Comparison of ENCODE assay signal across 13 cellular contexts in genomic region chr2:47888581-47889280, GRCh38. TPM values are rescaled to one million over a fixed set of nuclear protein-coding genes. Genes with fewer than 3 reads are reported as not detected.
DNase-seq lines count a peak whose midpoint lies in the region; ATAC-seq and TF ChIP-seq lines count a peak whose summit lies in the region.
"Had no signal": no experiment of that assay in that cellular context is flagged by ENCODE, and none has a peak within 500 bp of the region (broad histone marks: within the 10 kb centered on the region; RNA-seq: fewer than 3 reads in every experiment).

No MANE protein-coding gene starts in this region.

- no peaks in the 10 kb centered on the region for H3K27me3 ChIP-seq in SU-DHL-6 (ENCODE audit: low read length)
- no peaks in the 10 kb centered on the region for H3K27me3 ChIP-seq in dorsolateral prefrontal cortex
- H3K27me3 ChIP-seq: BE2C, breast epithelium had no signal

- H3K4me3 Mint-ChIP-seq in activated naive CD4-positive, alpha-beta T cell treated with anti-CD3 and anti-CD28 coated beads, Interleukin-2, amount 50 U/mL, for 24 hours = peak overlapping the region; percentile 47
- H3K4me3 Mint-ChIP-seq in effector memory CD8-positive, alpha-beta T cell = peak overlapping the region; percentile 26 to 47
- peak overlapping the region; percentile 21 to 42 for H3K4me3 Mint-ChIP-seq in stimulated activated naive CD8-positive, alpha-beta T cell treated with anti-CD3 and anti-CD28 coated beads, Interleukin-15, amount 100 ng/mL, for 72 hours

- peaks cover 15% of the 10 kb centered on the region; the same call in 1 of the 2 replicates for H4K20me1 ChIP-seq in SU-DHL-6 (ENCODE audit: low read depth, low read length)

- peaks cover 6% of the 10 kb centered on the region; the same call in 1 of the 2 replicates for H3K36me3 ChIP-seq in SU-DHL-6 (ENCODE audit: low read length)
- H3K36me3 ChIP-seq: BE2C, breast epithelium had no signal

- H3K27ac Mint-ChIP-seq in activated naive CD4-positive, alpha-beta T cell treated with anti-CD3 and anti-CD28 coated beads, Interleukin-2, amount 50 U/mL, for 24 hours = peak overlapping the region; percentile 85
- H3K27ac Mint-ChIP-seq in effector memory CD8-positive, alpha-beta T cell = peak overlapping the region; percentile 90 to 96
- peak overlapping the region in 1 of 2 donors; percentile 81 for H3K27ac Mint-ChIP-seq in stimulated activated naive CD8-positive, alpha-beta T cell treated with anti-CD3 and anti-CD28 coated beads, Interleukin-15, amount 100 ng/mL, for 72 hours

- no peaks in the 10 kb centered on the region for H3K9me3 Mint-ChIP-seq in activated naive CD4-positive, alpha-beta T cell treated with anti-CD3 and anti-CD28 coated beads, Interleukin-2, amount 50 U/mL, for 24 hours
- no peaks in the 10 kb centered on the region for H3K9me3 Mint-ChIP-seq in effector memory CD8-positive, alpha-beta T cell
- H3K9me3 Mint-ChIP-seq in stimulated activated naive CD8-positive, alpha-beta T cell treated with anti-CD3 and anti-CD28 coated beads, Interleukin-15, amount 100 ng/mL, for 72 hours = no peaks in the 10 kb centered on the region

- peak; percentile 99 for ATAC-seq in effector memory CD8-positive, alpha-beta T cell (replicated peaks)
- ATAC-seq in stimulated activated naive CD8-positive, alpha-beta T cell treated with anti-CD3 and anti-CD28 coated beads, Interleukin-15, amount 100 ng/mL, for 72 hours = peak; percentile 85
- ATAC-seq: SK-N-SH treated with all-trans-retinoic acid at 6 μM for 48 hours had no signal

- H3K36me3 Mint-ChIP-seq in activated naive CD4-positive, alpha-beta T cell treated with anti-CD3 and anti-CD28 coated beads, Interleukin-2, amount 50 U/mL, for 24 hours = peaks cover 16% of the 10 kb centered on the region
- peaks cover 33% of the 10 kb centered on the region for H3K36me3 Mint-ChIP-seq in effector memory CD8-positive, alpha-beta T cell (ENCODE audit: insufficient read depth)

- no peaks in the 10 kb centered on the region; the same call in 1 of the 2 replicates for H3F3A ChIP-seq in SU-DHL-6 (ENCODE audit: insufficient read depth)

- no peak overlapping the region for H2AFZ ChIP-seq in SU-DHL-6 (ENCODE audit: low read depth, low read length, severe bottlenecking)

- no peak overlapping the region for H3K9ac ChIP-seq in SU-DHL-6 (ENCODE audit: low read length)

- H3K27ac ChIP-seq in SU-DHL-6 (ENCODE audit: low read depth, low read length) (peak overlapping the region; percentile 35), dorsolateral prefrontal cortex (no peak overlapping the region)
- H3K27ac ChIP-seq: breast epithelium, skin epidermis had no signal

- peak overlapping the region; percentile 22 for H3K4me2 ChIP-seq in SU-DHL-6 (ENCODE audit: low read depth, low read length, poor library complexity, severe bottlenecking)

- H3K27me3 Mint-ChIP-seq in activated naive CD4-positive, alpha-beta T cell treated with anti-CD3 and anti-CD28 coated beads, Interleukin-2, amount 50 U/mL, for 24 hours = no peaks in the 10 kb centered on the region
- H3K27me3 Mint-ChIP-seq in effector memory CD8-positive, alpha-beta T cell = no peaks in the 10 kb centered on the region
- no peaks in the 10 kb centered on the region for H3K27me3 Mint-ChIP-seq in stimulated activated naive CD8-positive, alpha-beta T cell treated with anti-CD3 and anti-CD28 coated beads, Interleukin-15, amount 100 ng/mL, for 72 hours

- TF ChIP-seq CTCF in SU-DHL-6 (IDR thresholded peaks at IDR 0.05; ENCODE audit: insufficient read depth, low read length, poor library complexity, severe bottlenecking) (no peak), dorsolateral prefrontal cortex (IDR thresholded peaks at IDR 0.05 in 54 of 56, conservative IDR thresholded peaks at IDR 0.05 in 2 of 56; ENCODE audit: low read depth in 1 of 56, partially characterized antibody in 56 of 56) (no peak)

- intact Hi-C loops in dorsolateral prefrontal cortex (cut with DNase I) = no loop called here

- no peaks in the 10 kb centered on the region for H3K9me2 ChIP-seq in SU-DHL-6 (replicated peaks; ENCODE audit: insufficient read depth, low read length)

- H3K79me2 ChIP-seq in SU-DHL-6 (ENCODE audit: insufficient read depth, low read length) = peaks cover 100% of the 10 kb centered on the region

- H3K9me3 ChIP-seq in SU-DHL-6 (ENCODE audit: insufficient read depth, low read length) = no peaks in the 10 kb centered on the region
- H3K9me3 ChIP-seq: BE2C, breast epithelium had no signal

- DNase-seq in activated naive CD4-positive, alpha-beta T cell (lab: John Stamatoyannopoulos, UW) = no peak
- peak; percentile 34 to 43 (median 38) for DNase-seq in effector memory CD8-positive, alpha-beta T cell
- DNase-seq in stimulated activated naive CD8-positive, alpha-beta T cell treated with anti-CD3 and anti-CD28 coated beads, Interleukin-15, amount 100 ng/mL, for 72 hours = no peak
- DNase-seq in SW 1271 (lab: John Stamatoyannopoulos, UW) (no peak), dorsolateral prefrontal cortex (no peak), hypothalamus (lab: John Stamatoyannopoulos, UW) (no peak)
- DNase-seq: BE2C, NCI-H1930 had no signal

- H3K4me3 ChIP-seq in SU-DHL-6 (ENCODE audit: insufficient read depth, low read length, poor library complexity, severe bottlenecking) (no peak overlapping the region), dorsolateral prefrontal cortex (no peak overlapping the region)
- H3K4me3 ChIP-seq: breast epithelium, skin epidermis had no signal

- peaks cover 85% of the 10 kb centered on the region for H3K4me1 Mint-ChIP-seq in activated naive CD4-positive, alpha-beta T cell treated with anti-CD3 and anti-CD28 coated beads, Interleukin-2, amount 50 U/mL, for 24 hours
- peaks cover 36 to 68% of the 10 kb centered on the region in 2 donors for H3K4me1 Mint-ChIP-seq in effector memory CD8-positive, alpha-beta T cell (ENCODE audit: low read depth in 2 of 2)
- peaks cover 53% of the 10 kb centered on the region for H3K4me1 Mint-ChIP-seq in stimulated activated naive CD8-positive, alpha-beta T cell treated with anti-CD3 and anti-CD28 coated beads, Interleukin-15, amount 100 ng/mL, for 72 hours

RNA-seq across cellular contexts. Expression of gene FBXO11, which starts 17.6 kb away (rescaled TPM):
- total RNA-seq in dorsolateral prefrontal cortex = 100 to 1,000 TPM in 82 of 120 experiments, 10 to 100 TPM in 38; 70.0 to 130 (median 103) TPM

Comparison
In these comparisons a context has a peak if more than half of its experiments do, and no peak if none do; other contexts are left out.
1. DNase-seq: peak in effector memory CD8-positive, alpha-beta T cell (3 of 3); none in activated naive CD4-positive, alpha-beta T cell (0 of 4), stimulated activated naive CD8-positive, alpha-beta T cell treated with anti-CD3 and anti-CD28 coated beads, Interleukin-15, amount 100 ng/mL, for 72 hours (0 of 2), SW 1271 (0 of 2), dorsolateral prefrontal cortex (0 of 10) and hypothalamus (0 of 51).
2. Peak in every context shown above with its lines, with median percentiles within 50 percentile points of each other: H3K4me3 Mint-ChIP-seq.